Comparison of ENCODE assay signal across 25 cellular contexts in the genomic region with DNA sequence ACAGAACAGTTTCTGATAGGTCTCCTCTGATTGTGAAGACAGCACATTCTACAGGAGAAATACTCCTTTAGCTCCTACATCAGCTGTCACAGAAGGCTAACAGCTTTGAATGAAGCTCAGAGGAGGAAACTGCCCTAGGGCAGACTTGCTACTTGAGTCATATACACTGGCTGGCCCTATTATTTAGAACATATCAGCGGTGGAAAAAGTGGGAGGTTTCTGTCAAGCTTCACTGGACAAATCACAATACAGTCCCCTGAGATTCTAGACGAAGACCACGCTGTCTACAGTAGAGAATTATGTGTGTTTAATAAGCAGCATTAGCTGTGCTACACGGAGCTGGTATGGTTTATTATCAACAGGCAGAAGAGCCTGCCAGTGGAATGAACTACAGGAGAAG.
DNase-seq lines count a peak whose midpoint lies in the region; TF ChIP-seq lines count a peak whose summit lies in the region.
"Had no signal": no experiment of that assay in that cellular context is flagged by ENCODE, and none has a peak within 500 bp of the region (broad histone marks: within the 10 kb centered on the region; RNA-seq: fewer than 3 reads in every experiment).

No MANE protein-coding gene starts in this region.

- peaks cover 20% of the 10 kb centered on the region for H3K9me3 ChIP-seq in hepatocyte (ENCODE audit: low read depth)

- no peak overlapping the region for H3K27ac ChIP-seq in hepatocyte
- H3K27ac ChIP-seq: sigmoid colon, stomach, tibial artery had no signal

- peak; percentile 17 for DNase-seq in NCI-H748 (lab: John Stamatoyannopoulos, UW; ENCODE audit: unreplicated experiment)
- no peak for DNase-seq in NCI-H748 treated with DMSO at 0.1 percent for 48 hours (lab: John Stamatoyannopoulos, UW)
- DNase-seq in NCI-H1436 (lab: John Stamatoyannopoulos, UW), result peak; percentile 85
- DNase-seq in SK-N-DZ (ENCODE audit: low spot score), result peak; percentile 8
- DNase-seq in neural crest cell (ENCODE audit: low read depth, low spot score), result peak; percentile 6
- DNase-seq in cortex of kidney (lab: John Stamatoyannopoulos, UW), result no peak
- no peak for DNase-seq in G401 (ENCODE audit: low spot score)
- no peak for DNase-seq in hepatocyte (ENCODE audit: low spot score)
- DNase-seq: activated CD4-positive, alpha-beta T cell treated with anti-CD3 and anti-CD28 coated beads, Interleukin-2, amount 10 ng/mL, durations not matched to agents 7 days and 5 days; aorta; Calu3; caudate nucleus; MG63; NCI-H2029; NCI-H774; sigmoid colon; stimulated activated CD4-positive, alpha-beta T cell treated with anti-CD3 and anti-CD28 coated beads, Interleukin-15, amount 100 ng/mL, for 24 hours; stomach; SW 1271; T1000; tibial artery had no signal

- H4K20me1 ChIP-seq in hepatocyte (ENCODE audit: insufficient read depth, poor library complexity, severe bottlenecking), result no peaks in the 10 kb centered on the region

- peaks cover 50% of the 10 kb centered on the region for H3K36me3 Mint-ChIP-seq in neural crest cell (ENCODE audit: low read depth)
- H3K36me3 Mint-ChIP-seq: activated naive CD4-positive, alpha-beta T cell treated with anti-CD3 and anti-CD28 coated beads, Interleukin-2, amount 50 U/mL, for 24 hours; CD14-positive monocyte had no signal

- no peaks in the 10 kb centered on the region for H3K36me3 ChIP-seq in hepatocyte (replicated peaks; ENCODE audit: insufficient read depth, low read depth)
- H3K36me3 ChIP-seq: MG63, sigmoid colon, stomach, tibial artery had no signal

- in situ Hi-C loops in G401 (cut with HindIII; ENCODE audit: low sequenced_read_pairs), result no loop called here

- H3K4me3 ChIP-seq in hepatocyte, result no peak overlapping the region
- H3K4me3 ChIP-seq: K562, lung, MG63, sigmoid colon, stomach, tibial artery had no signal

- no peak overlapping the region for H3K4me3 Mint-ChIP-seq in neural crest cell
- H3K4me3 Mint-ChIP-seq: activated CD4-positive, alpha-beta T cell treated with anti-CD3 and anti-CD28 coated beads, Interleukin-2, amount 10 ng/mL, durations not matched to agents 7 days and 5 days; activated naive CD4-positive, alpha-beta T cell treated with anti-CD3 and anti-CD28 coated beads, Interleukin-2, amount 50 U/mL, for 24 hours; CD14-positive monocyte had no signal

- peaks cover 15% of the 10 kb centered on the region for H3K4me1 Mint-ChIP-seq in neural crest cell
- H3K4me1 Mint-ChIP-seq: activated CD4-positive, alpha-beta T cell treated with anti-CD3 and anti-CD28 coated beads, Interleukin-2, amount 10 ng/mL, durations not matched to agents 7 days and 5 days; activated naive CD4-positive, alpha-beta T cell treated with anti-CD3 and anti-CD28 coated beads, Interleukin-2, amount 50 U/mL, for 24 hours; CD14-positive monocyte had no signal

- no peaks in the 10 kb centered on the region for H3K9me2 ChIP-seq in hepatocyte (replicated peaks; ENCODE audit: insufficient read depth)

- H3K27me3 ChIP-seq in hepatocyte, result no peaks in the 10 kb centered on the region
- H3K27me3 ChIP-seq: MG63, sigmoid colon, stomach, tibial artery had no signal

- no peak for TF ChIP-seq CTCF in neural crest cell (conservative IDR thresholded peaks at IDR 0.05)
- TF ChIP-seq CTCF in hepatocyte (IDR thresholded peaks at IDR 0.05; ENCODE audit: poor library complexity), result no peak

- 73% methylated on average over 4 of the region's 4 CpGs for WGBS in hepatocyte (ENCODE audit: low lambda C conversion rate, missing lambda C conversion rate)

- H3K79me2 ChIP-seq in hepatocyte, result no peaks in the 10 kb centered on the region

- no peaks in the 10 kb centered on the region for H3K27me3 Mint-ChIP-seq in neural crest cell (ENCODE audit: low read depth)
- H3K27me3 Mint-ChIP-seq: activated CD4-positive, alpha-beta T cell treated with anti-CD3 and anti-CD28 coated beads, Interleukin-2, amount 10 ng/mL, durations not matched to agents 7 days and 5 days; activated naive CD4-positive, alpha-beta T cell treated with anti-CD3 and anti-CD28 coated beads, Interleukin-2, amount 50 U/mL, for 24 hours had no signal

- no peak overlapping the region for H2AFZ ChIP-seq in hepatocyte

- peaks cover 37% of the 10 kb centered on the region for H3K9me3 Mint-ChIP-seq in neural crest cell

- H3K4me2 ChIP-seq in hepatocyte, result no peak overlapping the region

- no peak overlapping the region for H3K27ac Mint-ChIP-seq in neural crest cell (ENCODE audit: unreplicated experiment)
- H3K27ac Mint-ChIP-seq: activated CD4-positive, alpha-beta T cell treated with anti-CD3 and anti-CD28 coated beads, Interleukin-2, amount 10 ng/mL, durations not matched to agents 7 days and 5 days; activated naive CD4-positive, alpha-beta T cell treated with anti-CD3 and anti-CD28 coated beads, Interleukin-2, amount 50 U/mL, for 24 hours; CD14-positive monocyte had no signal

- no peaks in the 10 kb centered on the region for H3K4me1 ChIP-seq in hepatocyte (ENCODE audit: insufficient read depth)
- H3K4me1 ChIP-seq: sigmoid colon, stomach, tibial artery had no signal

Comparison
In these comparisons a context has a peak if more than half of its experiments do, and no peak if none do; other contexts are left out.
1. DNase-seq: peak in NCI-H748 (single experiment), NCI-H1436 (single experiment), SK-N-DZ (single experiment) and neural crest cell (single experiment); none in NCI-H748 treated with DMSO at 0.1 percent for 48 hours (single experiment), cortex of kidney (single experiment), G401 (single experiment) and hepatocyte (single experiment).